23 cellular contexts compared by ENCODE assay signal in the genomic region with DNA sequence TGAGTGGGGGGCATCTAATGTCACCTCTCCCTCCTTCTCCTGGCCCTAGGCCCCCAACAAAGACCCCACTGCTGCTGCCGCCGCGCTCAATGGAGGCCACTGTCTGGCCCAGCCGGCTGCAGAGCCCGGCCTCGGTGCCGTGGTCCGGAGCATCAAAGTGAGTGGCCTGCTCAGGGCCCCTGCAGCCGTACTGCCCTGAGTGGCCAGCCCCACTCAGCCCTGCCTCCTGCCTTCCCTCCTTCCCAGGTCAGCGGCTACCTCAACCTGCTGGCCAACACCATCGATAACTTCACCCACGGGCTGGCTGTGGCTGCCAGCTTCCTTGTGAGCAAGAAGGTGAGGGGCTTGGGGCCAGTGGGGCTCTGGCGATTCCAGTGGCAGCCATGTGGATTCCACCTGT. TPM values are rescaled to one million over a fixed set of nuclear protein-coding genes. Genes with fewer than 3 reads are reported as not detected.
A peak's percentile ranks its signal among the peaks of the same experiment; 100 is the strongest.
DNase-seq lines count a peak whose midpoint lies in the region; ATAC-seq and TF ChIP-seq lines count a peak whose summit lies in the region.
"Had no signal": no experiment of that assay in that cellular context is flagged by ENCODE, and none has a peak within 500 bp of the region (broad histone marks: within the 10 kb centered on the region; RNA-seq: fewer than 3 reads in every experiment).

No MANE protein-coding gene starts in this region.

- no peak for TF ChIP-seq CTCF in heart left ventricle (IDR thresholded peaks at IDR 0.05)
- no peak for TF ChIP-seq CTCF in esophagus squamous epithelium (IDR thresholded peaks at IDR 0.05)
- no peak for TF ChIP-seq CTCF in psoas muscle (IDR thresholded peaks at IDR 0.05)
- no peak for TF ChIP-seq CTCF in uterus (IDR thresholded peaks at IDR 0.05)
- TF ChIP-seq CTCF in adrenal gland (IDR thresholded peaks at IDR 0.05) = no peak

- H3K9me3 ChIP-seq in right cardiac atrium (ENCODE audit: control insufficient read depth, low read length) (no peaks in the 10 kb centered on the region), heart left ventricle (no peaks in the 10 kb centered on the region), esophagus squamous epithelium (no peaks in the 10 kb centered on the region), psoas muscle (no peaks in the 10 kb centered on the region), uterus (no peaks in the 10 kb centered on the region), adrenal gland (replicated peaks in 1 of 3) (no peaks in the 10 kb centered on the region)
- H3K9me3 ChIP-seq: A549, vagina had no signal

- H3K36me3 ChIP-seq in heart left ventricle = peaks cover 0 to 70% (median 61%) of the 10 kb centered on the region in 9 donors
- H3K36me3 ChIP-seq in esophagus squamous epithelium = peaks cover 8 to 63% (median 14%) of the 10 kb centered on the region in 3 donors
- peaks cover 14 to 60% of the 10 kb centered on the region in 2 donors for H3K36me3 ChIP-seq in psoas muscle (ENCODE audit: insufficient read depth in 1 of 2, low read depth in 1 of 2)
- no peaks in the 10 kb centered on the region for H3K36me3 ChIP-seq in uterus
- peaks cover 0 to 50% of the 10 kb centered on the region in 2 donors for H3K36me3 ChIP-seq in adrenal gland (replicated peaks in 1 of 2)

- H3K27me3 ChIP-seq in right cardiac atrium (ENCODE audit: control insufficient read depth, insufficient read depth) (no peaks in the 10 kb centered on the region), heart left ventricle (no peaks in the 10 kb centered on the region), esophagus squamous epithelium (no peaks in the 10 kb centered on the region), psoas muscle (ENCODE audit: insufficient read depth in 3 of 3, low read length in 2 of 3) (no peaks in the 10 kb centered on the region), uterus (no peaks in the 10 kb centered on the region), adrenal gland (no peaks in the 10 kb centered on the region)
- H3K27me3 ChIP-seq: brain microvascular endothelial cell, vagina had no signal

- H3K4me1 ChIP-seq in right cardiac atrium (ENCODE audit: control insufficient read depth, insufficient read depth, low read length) (peaks cover 10% of the 10 kb centered on the region), heart left ventricle (peaks cover 7 to 68% (median 38%) of the 10 kb centered on the region in 12 donors), esophagus squamous epithelium (peaks cover 29 to 78% (median 48%) of the 10 kb centered on the region in 3 donors), psoas muscle (peaks cover 43% of the 10 kb centered on the region), uterus (peaks cover 4 to 42% of the 10 kb centered on the region in 2 donors), adrenal gland (replicated peaks in 1 of 2) (peaks cover 9 to 29% of the 10 kb centered on the region in 2 donors)

- intact Hi-C loops in right cardiac atrium (cut with DNase I) = no loop called here
- intact Hi-C loops in heart left ventricle (cut with DNase I) = no loop called here
- intact Hi-C loops in esophagus squamous epithelium (cut with DNase I) = no loop called here
- intact Hi-C loops in psoas muscle (cut with DNase I) = no loop called here
- intact Hi-C loops in uterus (cut with DNase I; ENCODE audit: low total_unique reads) = no loop called here
- intact Hi-C loops in adrenal gland (cut with DNase I) = loop anchor here (5.0 kb wide), 2 partner anchors 36 to 41 kb away; a partner anchor contains a TSS

- no peak for ATAC-seq in right cardiac atrium
- no peak for ATAC-seq in heart left ventricle
- ATAC-seq in psoas muscle = no peak
- no peak for ATAC-seq in GM21529 (IDR thresholded peaks at IDR 0.05; ENCODE audit: unreplicated experiment)
- ATAC-seq in GM19328 (IDR thresholded peaks at IDR 0.05; ENCODE audit: unreplicated experiment) = no peak
- ATAC-seq: A549, esophagus mucosa, Panc1 had no signal

- H3K4me3 ChIP-seq in right cardiac atrium (ENCODE audit: low read length) (no peak overlapping the region), heart left ventricle (no peak overlapping the region), esophagus squamous epithelium (no peak overlapping the region), psoas muscle (no peak overlapping the region), uterus (no peak overlapping the region), adrenal gland (no peak overlapping the region)
- H3K4me3 ChIP-seq: A549, skin epidermis, vagina had no signal

- no peak for TF ChIP-seq POLR2A in heart left ventricle (IDR thresholded peaks at IDR 0.05)
- TF ChIP-seq POLR2A in esophagus squamous epithelium (IDR thresholded peaks at IDR 0.05) = no peak
- TF ChIP-seq POLR2A in uterus (IDR thresholded peaks at IDR 0.05) = no peak
- TF ChIP-seq POLR2A in adrenal gland (IDR thresholded peaks at IDR 0.05) = no peak

- DNase-seq in right cardiac atrium (peak in 2 of 3 donors; percentile 41 to 59), heart left ventricle (no peak), esophagus squamous epithelium (lab: John Stamatoyannopoulos, UW) (no peak), psoas muscle (no peak), uterus (no peak), adrenal gland (no peak)
- DNase-seq: activated CD4-positive, alpha-beta T cell treated with anti-CD3 and anti-CD28 coated beads, Interleukin-2, amount 10 ng/mL, durations not matched to agents 7 days and 5 days; CD4-positive, alpha-beta T cell; DND-41; H7; Kasumi-1; midbrain; NCI-H1105 treated with DMSO at 0.1 percent for 48 hours; NCI-H2171; NCI-H82 had no signal

- H3K27ac ChIP-seq in right cardiac atrium (ENCODE audit: low read length) (no peak overlapping the region), heart left ventricle (peak overlapping the region in 5 of 12 donors; percentile 13 to 90 (median 66)), esophagus squamous epithelium (peak overlapping the region; percentile 51 to 91 (median 86)), psoas muscle (peak overlapping the region; percentile 89), uterus (peak overlapping the region; percentile 86 to 87), adrenal gland (peak overlapping the region in 1 of 5 donors; percentile 45)
- H3K27ac ChIP-seq: A549, brain microvascular endothelial cell had no signal

- WGBS in right cardiac atrium = 94% methylated on average over 13 of the region's 13 CpGs
- 82 to 93% (median 88%) methylated on average over 7 to 13 of the region's 13 CpGs for WGBS in heart left ventricle, 4 donors
- WGBS in esophagus squamous epithelium, 2 donors = 82 to 90% methylated on average over 6 to 7 of the region's 13 CpGs
- WGBS in psoas muscle, 3 donors = 87 to 94% (median 90%) methylated on average over 13 of the region's 13 CpGs
- WGBS in adrenal gland, 4 donors = 84 to 95% (median 91%) methylated on average over 7 to 13 of the region's 13 CpGs

RNA-seq across cellular contexts. Expression of a gene that starts 5.0 kb away (rescaled TPM):
- total RNA-seq in right cardiac atrium (10 to 100 TPM; 41.7 to 46.6 (median 44.9) TPM), heart left ventricle (10 to 100 TPM; 33.5 to 82.8 (median 45.3) TPM), esophagus squamous epithelium (10 to 100 TPM; 10.9 to 44.3 (median 13.8) TPM), psoas muscle (10 to 100 TPM; 14.7 to 26.9 (median 19.9) TPM), uterus (10 to 100 TPM; 30.9 to 79.2 (median 64.2) TPM), adrenal gland (10 to 100 TPM; 35.8 to 92.9 (median 58.6) TPM)
- polyA plus RNA-seq in right cardiac atrium (61.6 TPM), heart left ventricle (10 to 100 TPM; 56.5 to 97.3 TPM), psoas muscle (10 to 100 TPM; 27.0 to 35.3 (median 29.1) TPM), adrenal gland (10 to 100 TPM in 2 of 3 donors, 1 to 10 TPM in 1; 8.2 to 80.5 (median 64.5) TPM)

RNA-seq across cellular contexts. Expression of a gene that starts 12.9 kb away (rescaled TPM):
- total RNA-seq in right cardiac atrium (100 to 1,000 TPM; 122 to 162 (median 155) TPM), heart left ventricle (100 to 1,000 TPM; 121 to 215 (median 151) TPM), esophagus squamous epithelium (100 to 1,000 TPM in 3 of 4 donors, 10 to 100 TPM in 1; 72.9 to 134 (median 122) TPM), psoas muscle (100 to 1,000 TPM; 141 to 255 (median 191) TPM), uterus (100 to 1,000 TPM in 1 of 4 donors, 10 to 100 TPM in 3; 43.8 to 161 (median 96.2) TPM), adrenal gland (100 to 1,000 TPM in 5 of 8 donors, 10 to 100 TPM in 3; 85.4 to 164 (median 123) TPM)
- polyA plus RNA-seq in right cardiac atrium (170 TPM), heart left ventricle (100 to 1,000 TPM; 195 to 258 TPM), psoas muscle (100 to 1,000 TPM; 300 to 346 (median 316) TPM), adrenal gland (100 to 1,000 TPM; 110 to 291 (median 137) TPM)

RNA-seq across cellular contexts. Expression of a gene that starts 35.0 kb away (rescaled TPM):
- total RNA-seq in right cardiac atrium (10 to 100 TPM; 11.6 to 24.1 (median 18.6) TPM), heart left ventricle (10 to 100 TPM in 4 of 9 donors, 1 to 10 TPM in 5; 2.8 to 78.9 (median 8.5) TPM), esophagus squamous epithelium (10 to 100 TPM in 2 of 4 donors, 1 to 10 TPM in 2; 2.6 to 15.4 (median 8.8) TPM), psoas muscle (1 to 10 TPM; 3.6 to 8.3 (median 5.6) TPM), uterus (1 to 10 TPM; 4.9 to 9.7 (median 7.6) TPM), adrenal gland (10 to 100 TPM; 26.3 to 65.6 (median 42.1) TPM)
- polyA plus RNA-seq in right cardiac atrium (5.9 TPM), heart left ventricle (1 to 10 TPM; 4.3 to 7.7 TPM), psoas muscle (1 to 10 TPM; 1.6 to 3.5 (median 3.1) TPM), adrenal gland (10 to 100 TPM in 2 of 3 donors, 1 to 10 TPM in 1; 7.0 to 79.2 (median 43.0) TPM)
- total RNA-seq: activated CD4-positive, alpha-beta T cell treated with anti-CD3 and anti-CD28 coated beads, Interleukin-2, amount 10 ng/mL, durations not matched to agents 7 days and 5 days had no signal

RNA-seq across cellular contexts. Expression of a gene that starts 35.6 kb away (rescaled TPM):
- total RNA-seq in right cardiac atrium (under 1 TPM; 0.17 to 0.50 (median 0.39) TPM), heart left ventricle (1 to 10 TPM; 1.4 to 6.5 (median 3.6) TPM), esophagus squamous epithelium (under 1 TPM in 1 of 4 donors, not detected in 3; 0.38 TPM), psoas muscle (10 to 100 TPM; 47.5 to 90.6 (median 59.5) TPM), uterus (under 1 TPM in 1 of 4 donors, not detected in 3; 0.41 TPM), adrenal gland (1 to 10 TPM in 7 of 8 donors, under 1 TPM in 1; 0.18 to 5.1 (median 2.1) TPM)
- polyA plus RNA-seq in right cardiac atrium (0.23 TPM), heart left ventricle (1 to 10 TPM in 1 of 2 donors, under 1 TPM in 1; 0.43 to 2.2 TPM), psoas muscle (10 to 100 TPM; 37.6 to 79.3 (median 50.0) TPM), adrenal gland (1 to 10 TPM in 2 of 3 donors, under 1 TPM in 1; 0.33 to 4.7 (median 3.9) TPM)
- total RNA-seq: vagina had no signal

Comparison
In these comparisons a context has a peak if more than half of its experiments do, and no peak if none do; other contexts are left out.
1. DNase-seq: peak in right cardiac atrium (2 of 3); none in heart left ventricle (0 of 5), esophagus squamous epithelium (single experiment), psoas muscle (0 of 2), uterus (0 of 2) and adrenal gland (0 of 7).
2. intact Hi-C loops: an anchor here in adrenal gland (5.0 kb wide); none called in right cardiac atrium, heart left ventricle, esophagus squamous epithelium, psoas muscle and uterus.